In genomic region chr5:150164640-150165039, GRCh38 we compare ENCODE assay signal across 1 cellular context.
TF ChIP-seq lines count a peak whose summit lies in the region.

No MANE protein-coding gene starts in this region.

TF ChIP-seq in HCT116, 20 proteins besides CTCF, POLR2A, EP300 and RAD21 (continued from another document):
- TF ChIP-seq REST (IDR thresholded peaks at IDR 0.05; ENCODE audit: low read depth) (no peak), EZH2 (IDR thresholded peaks at IDR 0.05) (no peak), SRF (IDR thresholded peaks at IDR 0.05; ENCODE audit: low read depth) (no peak), YY1 (IDR thresholded peaks at IDR 0.05; ENCODE audit: extremely low read depth, insufficient replicate concordance, low read depth, low read length) (no peak), CBX3 (IDR thresholded peaks at IDR 0.05; ENCODE audit: low read depth) (no peak), JUND (IDR thresholded peaks at IDR 0.05) (no peak), CEBPB (IDR thresholded peaks at IDR 0.05; ENCODE audit: low read depth) (no peak), FOSL1 (IDR thresholded peaks at IDR 0.05; ENCODE audit: low read depth) (no peak), EGR1 (IDR thresholded peaks at IDR 0.05; ENCODE audit: low read depth) (no peak), ELF1 (IDR thresholded peaks at IDR 0.05; ENCODE audit: borderline replicate concordance, low read depth) (no peak), SIN3A (IDR thresholded peaks at IDR 0.05; ENCODE audit: low read depth) (no peak), MAX (IDR thresholded peaks at IDR 0.05) (no peak), ZFX (IDR thresholded peaks at IDR 0.05) (no peak), TCF7L2 (IDR thresholded peaks at IDR 0.05; ENCODE audit: borderline replicate concordance, extremely low read depth, insufficient read depth, insufficient read length) (no peak), ZNF274 (IDR thresholded peaks at IDR 0.05; ENCODE audit: low read depth, low read length) (no peak)
- TF ChIP-seq, protein P1, sequence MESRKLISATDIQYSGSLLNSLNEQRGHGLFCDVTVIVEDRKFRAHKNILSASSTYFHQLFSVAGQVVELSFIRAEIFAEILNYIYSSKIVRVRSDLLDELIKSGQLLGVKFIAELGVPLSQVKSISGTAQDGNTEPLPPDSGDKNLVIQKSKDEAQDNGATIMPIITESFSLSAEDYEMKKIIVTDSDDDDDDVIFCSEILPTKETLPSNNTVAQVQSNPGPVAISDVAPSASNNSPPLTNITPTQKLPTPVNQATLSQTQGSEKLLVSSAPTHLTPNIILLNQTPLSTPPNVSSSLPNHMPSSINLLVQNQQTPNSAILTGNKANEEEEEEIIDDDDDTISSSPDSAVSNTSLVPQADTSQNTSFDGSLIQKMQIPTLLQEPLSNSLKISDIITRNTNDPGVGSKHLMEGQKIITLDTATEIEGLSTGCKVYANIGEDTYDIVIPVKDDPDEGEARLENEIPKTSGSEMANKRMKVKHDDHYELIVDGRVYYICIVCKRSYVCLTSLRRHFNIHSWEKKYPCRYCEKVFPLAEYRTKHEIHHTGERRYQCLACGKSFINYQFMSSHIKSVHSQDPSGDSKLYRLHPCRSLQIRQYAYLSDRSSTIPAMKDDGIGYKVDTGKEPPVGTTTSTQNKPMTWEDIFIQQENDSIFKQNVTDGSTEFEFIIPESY (IDR thresholded peaks at IDR 0.05; ENCODE audit: extremely low read depth, insufficient replicate concordance, low read length), result no peak
- TF ChIP-seq, protein P2, sequence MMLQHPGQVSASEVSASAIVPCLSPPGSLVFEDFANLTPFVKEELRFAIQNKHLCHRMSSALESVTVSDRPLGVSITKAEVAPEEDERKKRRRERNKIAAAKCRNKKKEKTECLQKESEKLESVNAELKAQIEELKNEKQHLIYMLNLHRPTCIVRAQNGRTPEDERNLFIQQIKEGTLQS (IDR thresholded peaks at IDR 0.05), result no peak
